Comparison of ENCODE assay signal across 1 cellular context in the genomic region with DNA sequence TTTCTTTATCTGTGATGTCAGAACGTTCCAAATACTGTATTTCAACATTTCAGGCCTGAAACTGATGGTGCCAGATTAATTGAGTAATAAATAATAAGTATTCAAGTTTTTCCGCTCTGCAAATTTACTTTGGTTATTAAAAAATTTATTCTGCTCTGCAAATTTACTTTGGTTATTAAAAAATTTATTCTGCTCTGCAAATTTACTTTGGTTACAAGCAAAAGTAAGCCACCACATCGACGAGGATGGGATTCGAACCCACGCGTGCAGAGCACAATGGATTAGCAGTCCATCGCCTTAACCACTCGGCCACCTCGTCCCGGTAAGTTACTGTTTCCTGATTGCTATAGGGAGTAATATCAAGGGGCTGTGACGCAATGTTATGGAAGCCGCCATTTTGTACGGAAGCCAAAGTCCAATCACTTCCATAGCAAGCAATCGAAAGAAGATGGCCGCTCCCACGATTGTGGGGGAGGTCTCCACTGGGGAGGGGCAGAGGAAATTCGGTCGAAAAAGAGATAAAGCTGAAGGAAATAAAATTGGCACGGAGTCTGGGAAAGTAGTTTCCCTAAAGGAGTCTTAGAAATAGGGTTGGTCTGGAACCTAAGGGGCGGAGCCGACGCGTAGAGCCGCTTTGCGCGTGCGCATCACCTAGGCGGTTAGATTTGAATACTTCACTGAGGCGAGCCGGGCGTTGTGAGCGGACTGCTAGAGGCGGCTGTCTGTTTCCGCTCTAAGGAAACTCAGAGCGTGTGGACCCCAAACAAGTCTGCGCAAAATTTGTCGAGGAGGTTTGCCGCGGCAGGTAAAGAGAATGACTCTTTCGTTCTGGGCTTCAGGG.
A peak's percentile ranks its signal among the peaks of the same experiment; 100 is the strongest.
TF ChIP-seq lines count a peak whose summit lies in the region.

A gene with protein sequence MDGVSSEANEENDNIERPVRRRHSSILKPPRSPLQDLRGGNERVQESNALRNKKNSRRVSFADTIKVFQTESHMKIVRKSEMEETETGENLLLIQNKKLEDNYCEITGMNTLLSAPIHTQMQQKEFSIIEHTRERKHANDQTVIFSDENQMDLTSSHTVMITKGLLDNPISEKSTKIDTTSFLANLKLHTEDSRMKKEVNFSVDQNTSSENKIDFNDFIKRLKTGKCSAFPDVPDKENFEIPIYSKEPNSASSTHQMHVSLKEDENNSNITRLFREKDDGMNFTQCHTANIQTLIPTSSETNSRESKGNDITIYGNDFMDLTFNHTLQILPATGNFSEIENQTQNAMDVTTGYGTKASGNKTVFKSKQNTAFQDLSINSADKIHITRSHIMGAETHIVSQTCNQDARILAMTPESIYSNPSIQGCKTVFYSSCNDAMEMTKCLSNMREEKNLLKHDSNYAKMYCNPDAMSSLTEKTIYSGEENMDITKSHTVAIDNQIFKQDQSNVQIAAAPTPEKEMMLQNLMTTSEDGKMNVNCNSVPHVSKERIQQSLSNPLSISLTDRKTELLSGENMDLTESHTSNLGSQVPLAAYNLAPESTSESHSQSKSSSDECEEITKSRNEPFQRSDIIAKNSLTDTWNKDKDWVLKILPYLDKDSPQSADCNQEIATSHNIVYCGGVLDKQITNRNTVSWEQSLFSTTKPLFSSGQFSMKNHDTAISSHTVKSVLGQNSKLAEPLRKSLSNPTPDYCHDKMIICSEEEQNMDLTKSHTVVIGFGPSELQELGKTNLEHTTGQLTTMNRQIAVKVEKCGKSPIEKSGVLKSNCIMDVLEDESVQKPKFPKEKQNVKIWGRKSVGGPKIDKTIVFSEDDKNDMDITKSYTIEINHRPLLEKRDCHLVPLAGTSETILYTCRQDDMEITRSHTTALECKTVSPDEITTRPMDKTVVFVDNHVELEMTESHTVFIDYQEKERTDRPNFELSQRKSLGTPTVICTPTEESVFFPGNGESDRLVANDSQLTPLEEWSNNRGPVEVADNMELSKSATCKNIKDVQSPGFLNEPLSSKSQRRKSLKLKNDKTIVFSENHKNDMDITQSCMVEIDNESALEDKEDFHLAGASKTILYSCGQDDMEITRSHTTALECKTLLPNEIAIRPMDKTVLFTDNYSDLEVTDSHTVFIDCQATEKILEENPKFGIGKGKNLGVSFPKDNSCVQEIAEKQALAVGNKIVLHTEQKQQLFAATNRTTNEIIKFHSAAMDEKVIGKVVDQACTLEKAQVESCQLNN (N-terminal part only) (plus strand): TSS at position 662 of the 841 bp plus-strand sequence. CDS start 8,683 bp downstream, outside the sequence.

TF ChIP-seq in K562, 482 proteins besides CTCF, POLR2A, EP300 and RAD21 (continued from another document and continues in another):
- TF ChIP-seq, protein P1, sequence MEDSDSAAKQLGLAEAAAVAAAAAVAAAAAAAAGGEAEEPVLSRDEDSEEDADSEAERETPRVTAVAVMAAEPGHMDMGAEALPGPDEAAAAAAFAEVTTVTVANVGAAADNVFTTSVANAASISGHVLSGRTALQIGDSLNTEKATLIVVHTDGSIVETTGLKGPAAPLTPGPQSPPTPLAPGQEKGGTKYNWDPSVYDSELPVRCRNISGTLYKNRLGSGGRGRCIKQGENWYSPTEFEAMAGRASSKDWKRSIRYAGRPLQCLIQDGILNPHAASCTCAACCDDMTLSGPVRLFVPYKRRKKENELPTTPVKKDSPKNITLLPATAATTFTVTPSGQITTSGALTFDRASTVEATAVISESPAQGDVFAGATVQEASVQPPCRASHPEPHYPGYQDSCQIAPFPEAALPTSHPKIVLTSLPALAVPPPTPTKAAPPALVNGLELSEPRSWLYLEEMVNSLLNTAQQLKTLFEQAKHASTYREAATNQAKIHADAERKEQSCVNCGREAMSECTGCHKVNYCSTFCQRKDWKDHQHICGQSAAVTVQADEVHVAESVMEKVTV (CRISPR knock-in tag; IDR thresholded peaks at IDR 0.05), result 0 out of 2 replicates have a peak, but pooled peaks have one; percentile 16
- no peak for TF ChIP-seq ATF1 (CRISPR knock-in tag; IDR thresholded peaks at IDR 0.05)
- peak; percentile 98 for TF ChIP-seq ATF1 (tag; IDR thresholded peaks at IDR 0.05)
- TF ChIP-seq, protein P2, sequence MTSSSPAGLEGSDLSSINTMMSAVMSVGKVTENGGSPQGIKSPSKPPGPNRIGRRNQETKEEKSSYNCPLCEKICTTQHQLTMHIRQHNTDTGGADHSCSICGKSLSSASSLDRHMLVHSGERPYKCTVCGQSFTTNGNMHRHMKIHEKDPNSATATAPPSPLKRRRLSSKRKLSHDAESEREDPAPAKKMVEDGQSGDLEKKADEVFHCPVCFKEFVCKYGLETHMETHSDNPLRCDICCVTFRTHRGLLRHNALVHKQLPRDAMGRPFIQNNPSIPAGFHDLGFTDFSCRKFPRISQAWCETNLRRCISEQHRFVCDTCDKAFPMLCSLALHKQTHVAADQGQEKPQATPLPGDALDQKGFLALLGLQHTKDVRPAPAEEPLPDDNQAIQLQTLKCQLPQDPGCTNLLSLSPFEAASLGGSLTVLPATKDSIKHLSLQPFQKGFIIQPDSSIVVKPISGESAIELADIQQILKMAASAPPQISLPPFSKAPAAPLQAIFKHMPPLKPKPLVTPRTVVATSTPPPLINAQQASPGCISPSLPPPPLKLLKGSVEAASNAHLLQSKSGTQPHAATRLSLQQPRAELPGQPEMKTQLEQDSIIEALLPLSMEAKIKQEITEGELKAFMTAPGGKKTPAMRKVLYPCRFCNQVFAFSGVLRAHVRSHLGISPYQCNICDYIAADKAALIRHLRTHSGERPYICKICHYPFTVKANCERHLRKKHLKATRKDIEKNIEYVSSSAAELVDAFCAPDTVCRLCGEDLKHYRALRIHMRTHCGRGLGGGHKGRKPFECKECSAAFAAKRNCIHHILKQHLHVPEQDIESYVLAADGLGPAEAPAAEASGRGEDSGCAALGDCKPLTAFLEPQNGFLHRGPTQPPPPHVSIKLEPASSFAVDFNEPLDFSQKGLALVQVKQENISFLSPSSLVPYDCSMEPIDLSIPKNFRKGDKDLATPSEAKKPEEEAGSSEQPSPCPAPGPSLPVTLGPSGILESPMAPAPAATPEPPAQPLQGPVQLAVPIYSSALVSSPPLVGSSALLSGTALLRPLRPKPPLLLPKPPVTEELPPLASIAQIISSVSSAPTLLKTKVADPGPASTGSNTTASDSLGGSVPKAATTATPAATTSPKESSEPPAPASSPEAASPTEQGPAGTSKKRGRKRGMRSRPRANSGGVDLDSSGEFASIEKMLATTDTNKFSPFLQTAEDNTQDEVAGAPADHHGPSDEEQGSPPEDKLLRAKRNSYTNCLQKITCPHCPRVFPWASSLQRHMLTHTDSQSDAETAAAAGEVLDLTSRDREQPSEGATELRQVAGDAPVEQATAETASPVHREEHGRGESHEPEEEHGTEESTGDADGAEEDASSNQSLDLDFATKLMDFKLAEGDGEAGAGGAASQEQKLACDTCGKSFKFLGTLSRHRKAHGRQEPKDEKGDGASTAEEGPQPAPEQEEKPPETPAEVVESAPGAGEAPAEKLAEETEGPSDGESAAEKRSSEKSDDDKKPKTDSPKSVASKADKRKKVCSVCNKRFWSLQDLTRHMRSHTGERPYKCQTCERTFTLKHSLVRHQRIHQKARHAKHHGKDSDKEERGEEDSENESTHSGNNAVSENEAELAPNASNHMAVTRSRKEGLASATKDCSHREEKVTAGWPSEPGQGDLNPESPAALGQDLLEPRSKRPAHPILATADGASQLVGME (CRISPR knock-in tag; IDR thresholded peaks at IDR 0.05), result peak; percentile 81; the same call in 1 of the 2 replicates
- TF ChIP-seq, protein P3, sequence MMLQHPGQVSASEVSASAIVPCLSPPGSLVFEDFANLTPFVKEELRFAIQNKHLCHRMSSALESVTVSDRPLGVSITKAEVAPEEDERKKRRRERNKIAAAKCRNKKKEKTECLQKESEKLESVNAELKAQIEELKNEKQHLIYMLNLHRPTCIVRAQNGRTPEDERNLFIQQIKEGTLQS (IDR thresholded peaks at IDR 0.05), result peak; percentile 99
- TF ChIP-seq, protein P3 (CRISPR knock-in tag; conservative IDR thresholded peaks at IDR 0.05), result peak; percentile 98
- TF ChIP-seq NELFE (IDR thresholded peaks at IDR 0.05; ENCODE audit: insufficient read depth, insufficient read length), result no peak
- no peak for TF ChIP-seq ZNF384 (IDR thresholded peaks at IDR 0.05; ENCODE audit: low read depth, low read length)
- TF ChIP-seq EWSR1 (IDR thresholded peaks at IDR 0.05; ENCODE audit: borderline replicate concordance, low read depth, partially characterized antibody), result no peak
- TF ChIP-seq MAFG (tag; conservative IDR thresholded peaks at IDR 0.05), result 0 out of 2 replicates have a peak, but pooled peaks have one; percentile 3
- no peak for TF ChIP-seq IRF2 (CRISPR knock-in tag; IDR thresholded peaks at IDR 0.05)
- TF ChIP-seq ERF (CRISPR knock-in tag; IDR thresholded peaks at IDR 0.05), result no peak
- TF ChIP-seq CREB1 (IDR thresholded peaks at IDR 0.05), result peak; percentile 80
- peak; percentile 90 for TF ChIP-seq CREB1 (CRISPR knock-in tag; IDR thresholded peaks at IDR 0.05)
- TF ChIP-seq SMARCC2 (IDR thresholded peaks at IDR 0.05; ENCODE audit: low read depth), result no peak
- peak; percentile 73 for TF ChIP-seq MEIS2 (IDR thresholded peaks at IDR 0.05; ENCODE audit: partially characterized antibody)
- TF ChIP-seq, protein P4, sequence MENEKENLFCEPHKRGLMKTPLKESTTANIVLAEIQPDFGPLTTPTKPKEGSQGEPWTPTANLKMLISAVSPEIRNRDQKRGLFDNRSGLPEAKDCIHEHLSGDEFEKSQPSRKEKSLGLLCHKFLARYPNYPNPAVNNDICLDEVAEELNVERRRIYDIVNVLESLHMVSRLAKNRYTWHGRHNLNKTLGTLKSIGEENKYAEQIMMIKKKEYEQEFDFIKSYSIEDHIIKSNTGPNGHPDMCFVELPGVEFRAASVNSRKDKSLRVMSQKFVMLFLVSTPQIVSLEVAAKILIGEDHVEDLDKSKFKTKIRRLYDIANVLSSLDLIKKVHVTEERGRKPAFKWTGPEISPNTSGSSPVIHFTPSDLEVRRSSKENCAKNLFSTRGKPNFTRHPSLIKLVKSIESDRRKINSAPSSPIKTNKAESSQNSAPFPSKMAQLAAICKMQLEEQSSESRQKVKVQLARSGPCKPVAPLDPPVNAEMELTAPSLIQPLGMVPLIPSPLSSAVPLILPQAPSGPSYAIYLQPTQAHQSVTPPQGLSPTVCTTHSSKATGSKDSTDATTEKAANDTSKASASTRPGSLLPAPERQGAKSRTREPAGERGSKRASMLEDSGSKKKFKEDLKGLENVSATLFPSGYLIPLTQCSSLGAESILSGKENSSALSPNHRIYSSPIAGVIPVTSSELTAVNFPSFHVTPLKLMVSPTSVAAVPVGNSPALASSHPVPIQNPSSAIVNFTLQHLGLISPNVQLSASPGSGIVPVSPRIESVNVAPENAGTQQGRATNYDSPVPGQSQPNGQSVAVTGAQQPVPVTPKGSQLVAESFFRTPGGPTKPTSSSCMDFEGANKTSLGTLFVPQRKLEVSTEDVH (IDR thresholded peaks at IDR 0.05; ENCODE audit: low read depth, partially characterized antibody), result peak; percentile 58
- no peak for TF ChIP-seq DDX20 (tag; IDR thresholded peaks at IDR 0.05; ENCODE audit: low read depth)
- TF ChIP-seq FOXA1 (IDR thresholded peaks at IDR 0.05; ENCODE audit: borderline replicate concordance), result no peak
- TF ChIP-seq ZBTB7A (IDR thresholded peaks at IDR 0.05; ENCODE audit: borderline replicate concordance, control insufficient read depth, low read depth, low read length), result 0 out of 2 replicates have a peak, but pooled peaks have one; percentile 13
- no peak for TF ChIP-seq SLC30A9 (CRISPR knock-in tag; IDR thresholded peaks at IDR 0.05)
- TF ChIP-seq RFX1 (IDR thresholded peaks at IDR 0.05), result no peak
